35 cellular contexts compared by ENCODE assay signal in the genomic region with DNA sequence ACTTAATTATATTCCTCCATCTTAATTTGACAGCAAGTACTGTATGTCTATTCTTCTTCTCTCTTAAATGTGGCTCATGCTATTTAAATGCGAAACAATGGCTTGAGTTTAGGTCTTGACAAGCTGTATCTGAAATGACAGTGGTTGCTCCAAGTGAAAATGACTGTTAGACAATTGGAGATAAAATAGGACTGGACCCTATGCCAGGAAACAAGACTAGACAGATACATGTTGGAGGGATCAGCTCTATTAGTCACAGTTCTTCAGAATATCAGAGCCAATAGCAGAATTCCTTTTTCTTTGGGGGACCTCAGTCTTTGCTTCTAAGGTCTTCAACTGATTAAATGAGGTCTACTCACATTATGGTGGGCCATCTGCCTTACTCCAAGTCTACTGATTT. TPM values are rescaled to one million over a fixed set of nuclear protein-coding genes. Genes with fewer than 3 reads are reported as not detected.
"Had no signal": no experiment of that assay in that cellular context is flagged by ENCODE, and none has a peak within 500 bp of the region (broad histone marks: within the 10 kb centered on the region; RNA-seq: fewer than 3 reads in every experiment).

No MANE protein-coding gene starts in this region.

- H3K4me3 Mint-ChIP-seq: activated B cell treated with CpG ODN at 0.5 μM for 24 hours; activated CD4-positive, alpha-beta memory T cell treated with anti-CD3 and anti-CD28 coated beads for 36 hours; activated naive CD4-positive, alpha-beta T cell treated with anti-CD3 and anti-CD28 coated beads, Interleukin-2, amount 10 ng/mL, durations not matched to agents 7 days and 5 days; activated naive CD8-positive, alpha-beta T cell; activated naive CD8-positive, alpha-beta T cell treated with anti-CD3 and anti-CD28 coated beads, Interleukin-2, amount 50 U/mL, for 24 hours; activated T-cell treated with anti-CD3 and anti-CD28 coated beads, Interleukin-2, amount 50 U/mL, for 4 hours; brain; T-cell; T-helper 17 cell had no signal

- H3K4me1 Mint-ChIP-seq: activated B cell treated with CpG ODN at 0.5 μM for 24 hours; activated naive CD4-positive, alpha-beta T cell treated with anti-CD3 and anti-CD28 coated beads, Interleukin-2, amount 10 ng/mL, durations not matched to agents 7 days and 5 days; activated naive CD8-positive, alpha-beta T cell treated with anti-CD3 and anti-CD28 coated beads, Interleukin-2, amount 50 U/mL, for 24 hours; T-cell; T-helper 17 cell had no signal

- H3K4me3 ChIP-seq: cardiac muscle cell, PC-9 had no signal

- H3K27me3 ChIP-seq: cardiac muscle cell had no signal

- FAIRE-seq: RCC 7860 had no signal

- H3K36me3 Mint-ChIP-seq: activated CD4-positive, alpha-beta memory T cell treated with anti-CD3 and anti-CD28 coated beads for 36 hours; activated naive CD4-positive, alpha-beta T cell treated with anti-CD3 and anti-CD28 coated beads, Interleukin-2, amount 10 ng/mL, durations not matched to agents 7 days and 5 days; activated naive CD8-positive, alpha-beta T cell; brain; T-cell had no signal

- H3K27ac ChIP-seq: PC-9, RWPE1, VCaP had no signal

- ATAC-seq: activated naive CD8-positive, alpha-beta T cell treated with anti-CD3 and anti-CD28 coated beads, Interleukin-2, amount 50 U/mL, for 24 hours; activated T-cell treated with anti-CD3 and anti-CD28 coated beads, Interleukin-2, amount 50 U/mL, for 4 hours; Right ventricle myocardium inferior; SK-N-SH treated with all-trans-retinoic acid at 6 μM for 48 hours; T-cell; T-helper 17 cell had no signal

- H3K9me3 Mint-ChIP-seq: activated CD4-positive, alpha-beta memory T cell treated with anti-CD3 and anti-CD28 coated beads for 36 hours; activated naive CD4-positive, alpha-beta T cell treated with anti-CD3 and anti-CD28 coated beads, Interleukin-2, amount 10 ng/mL, durations not matched to agents 7 days and 5 days; activated naive CD8-positive, alpha-beta T cell treated with anti-CD3 and anti-CD28 coated beads, Interleukin-2, amount 50 U/mL, for 24 hours; activated T-cell treated with anti-CD3 and anti-CD28 coated beads, Interleukin-2, amount 50 U/mL, for 4 hours; brain had no signal

- H2AFZ ChIP-seq: PC-9 had no signal

- DNase-seq: activated B cell treated with CpG ODN at 0.5 μM for 24 hours; activated CD4-positive, alpha-beta memory T cell treated with anti-CD3 and anti-CD28 coated beads for 36 hours; activated CD4-positive, alpha-beta T cell treated with anti-CD3 and anti-CD28 coated beads for 4 hours; activated CD4-positive, alpha-beta T cell treated with anti-CD3 and anti-CD28 coated beads, Interleukin-2, amount 50 U/mL, for 1 hour; activated CD4-positive, CD25-positive, alpha-beta regulatory T cell treated with anti-CD3 and anti-CD28 coated beads, Interleukin-2, amount 50 U/mL, for 72 hours; activated CD8-positive, alpha-beta memory T cell treated with anti-CD3 and anti-CD28 coated beads, Interleukin-2, amount 50 U/mL, for 4 hours; activated effector memory CD4-positive, alpha-beta T cell treated with Interleukin-2 at 50 U/mL for 16 hours; activated naive CD4-positive, alpha-beta T cell treated with anti-CD3 and anti-CD28 coated beads, Interleukin-2, amount 10 ng/mL, durations not matched to agents 7 days and 5 days; activated naive CD8-positive, alpha-beta T cell treated with anti-CD3 and anti-CD28 coated beads, Interleukin-2, amount 50 U/mL, for 24 hours; activated T-cell treated with anti-CD3 and anti-CD28 coated beads for 4 hours; activated T-cell treated with anti-CD3 and anti-CD28 coated beads, Interleukin-2, amount 50 U/mL, for 4 hours; anterior cingulate cortex; Kasumi-1; KG1; MM.1S; MV-4-11; NCI-H1092; NCI-H1436 treated with DMSO at 0.1 percent for 48 hours; NCI-H1694 treated with DMSO at 0.1 percent for 48 hours; NCI-H2029; NCI-H345; NCI-H524 treated with DMSO at 0.1 percent for 48 hours; PC-9; SIG-M5; T-cell; T-helper 17 cell had no signal

- H3K4me2 ChIP-seq: PC-9 had no signal

- H3K27ac Mint-ChIP-seq: activated B cell treated with CpG ODN at 0.5 μM for 24 hours; activated CD4-positive, alpha-beta memory T cell treated with anti-CD3 and anti-CD28 coated beads for 36 hours; activated naive CD4-positive, alpha-beta T cell treated with anti-CD3 and anti-CD28 coated beads, Interleukin-2, amount 10 ng/mL, durations not matched to agents 7 days and 5 days; activated naive CD8-positive, alpha-beta T cell; activated naive CD8-positive, alpha-beta T cell treated with anti-CD3 and anti-CD28 coated beads, Interleukin-2, amount 50 U/mL, for 24 hours; brain; T-cell; T-helper 17 cell had no signal

- H3K36me3 ChIP-seq: cardiac muscle cell had no signal

RNA-seq across cellular contexts. Expression of a gene that starts 25.8 kb away (rescaled TPM):
- total RNA-seq: OCI-LY7 had no signal
